Comparison of ENCODE assay signal across 8 cellular contexts in genomic region chr3:43692085-43692484, GRCh38. TPM values are rescaled to one million over a fixed set of nuclear protein-coding genes. Genes with fewer than 3 reads are reported as not detected.
DNase-seq lines count a peak whose midpoint lies in the region; ATAC-seq and TF ChIP-seq lines count a peak whose summit lies in the region.

No MANE protein-coding gene starts in this region.

- POLR2A ChIA-PET in T-cell (lab: Charles Lee) = no interaction called here

- no peaks in the 10 kb centered on the region for H3K36me3 Mint-ChIP-seq in T-cell

- no peaks in the 10 kb centered on the region for H3K36me3 ChIP-seq in skeletal muscle satellite cell (ENCODE audit: insufficient read depth, low read length)
- H3K36me3 ChIP-seq in effector memory CD4-positive, alpha-beta T cell (ENCODE audit: control insufficient read depth, insufficient read depth, low read length) = no peaks in the 10 kb centered on the region

- no peak for ATAC-seq in T-cell (replicated peaks in 1 of 4)
- ATAC-seq in HG03439 (IDR thresholded peaks at IDR 0.05; ENCODE audit: unreplicated experiment) = no peak

- H3K9ac ChIP-seq in skeletal muscle satellite cell (ENCODE audit: low read depth, low read length) = peak overlapping the region; percentile 89

- no peaks in the 10 kb centered on the region for H3K27me3 Mint-ChIP-seq in T-cell

- CTCF ChIA-PET in T-cell (lab: Charles Lee) = no interaction called here

- H3K9me3 ChIP-seq in skeletal muscle satellite cell (replicated peaks; ENCODE audit: low read length) = no peaks in the 10 kb centered on the region
- H3K9me3 ChIP-seq in effector memory CD4-positive, alpha-beta T cell (ENCODE audit: control insufficient read depth, low read length) = no peaks in the 10 kb centered on the region

- no peak overlapping the region for H3K27ac ChIP-seq in effector memory CD4-positive, alpha-beta T cell (ENCODE audit: insufficient read depth, low read length, poor library complexity, severe bottlenecking)

- H3K4me3 Mint-ChIP-seq in T-cell = peak overlapping the region; percentile 70 to 89 (median 75)

- no peaks in the 10 kb centered on the region for H3K27me3 ChIP-seq in skeletal muscle satellite cell (ENCODE audit: control insufficient read depth, insufficient read depth, low read length)
- no peaks in the 10 kb centered on the region for H3K27me3 ChIP-seq in effector memory CD4-positive, alpha-beta T cell (replicated peaks; ENCODE audit: control insufficient read depth, insufficient read depth, low read length, poor library complexity, severe bottlenecking)

- peak; percentile 2 for DNase-seq in DMS53 (lab: John Stamatoyannopoulos, UW)
- no peak for DNase-seq in DMS53 treated with DMSO at 0.1 percent for 48 hours (lab: John Stamatoyannopoulos, UW; ENCODE audit: unreplicated experiment)
- no peak for DNase-seq in T-cell
- DNase-seq in fibroblast of villous mesenchyme (ENCODE audit: low read depth) = peak; percentile 46
- no peak for DNase-seq in NCI-H82 treated with DMSO at 0.1 percent for 48 hours (lab: John Stamatoyannopoulos, UW; ENCODE audit: unreplicated experiment)
- no peak for DNase-seq in effector memory CD4-positive, alpha-beta T cell

- H3K4me3 ChIP-seq in fibroblast of villous mesenchyme (ENCODE audit: low read depth, low read length) = peak overlapping the region; percentile 82
- peak overlapping the region; percentile 96 for H3K4me3 ChIP-seq in skeletal muscle satellite cell (ENCODE audit: low read length)
- H3K4me3 ChIP-seq in effector memory CD4-positive, alpha-beta T cell (ENCODE audit: insufficient read depth, low read depth, low read length, poor library complexity, severe bottlenecking) = no peak overlapping the region

- H3K9me3 Mint-ChIP-seq in T-cell = no peaks in the 10 kb centered on the region

- H3K27ac Mint-ChIP-seq in T-cell = no peak overlapping the region

- peaks cover 36 to 39% (median 38%) of the 10 kb centered on the region in 3 donors for H3K4me1 Mint-ChIP-seq in T-cell

- peaks cover 40% of the 10 kb centered on the region for H3K4me1 ChIP-seq in skeletal muscle satellite cell (ENCODE audit: control insufficient read depth, insufficient read depth, low read length)
- H3K4me1 ChIP-seq in effector memory CD4-positive, alpha-beta T cell (ENCODE audit: control insufficient read depth, insufficient read depth, low read length, poor library complexity, severe bottlenecking) = peaks cover 9% of the 10 kb centered on the region

- TF ChIP-seq CTCF in fibroblast of villous mesenchyme (IDR thresholded peaks at IDR 0.05; ENCODE audit: insufficient read depth, low read depth, low read length) = no peak

- H3K4me2 ChIP-seq in skeletal muscle satellite cell (ENCODE audit: low read length) = peak overlapping the region; percentile 99

RNA-seq across cellular contexts. Expression of gene ABHD5, which starts 1.3 kb away (rescaled TPM):
- 1 to 10 TPM; 5.3 to 9.2 (median 8.2) TPM for total RNA-seq in T-cell
- 14.8 and 25.9 TPM in 2 replicates for total RNA-seq in fibroblast of villous mesenchyme
- total RNA-seq in skeletal muscle satellite cell (2012; rRNA removed) = 29.1 and 31.9 TPM in 2 replicates

Comparison
In these comparisons a context has a peak if more than half of its experiments do, and no peak if none do; other contexts are left out.
1. DNase-seq: peak in DMS53 (single experiment) and fibroblast of villous mesenchyme (single experiment); none in DMS53 treated with DMSO at 0.1 percent for 48 hours (single experiment), T-cell (0 of 34), NCI-H82 treated with DMSO at 0.1 percent for 48 hours (single experiment) and effector memory CD4-positive, alpha-beta T cell (0 of 3).